Comparison of ENCODE assay signal across 16 cellular contexts in the genomic region with DNA sequence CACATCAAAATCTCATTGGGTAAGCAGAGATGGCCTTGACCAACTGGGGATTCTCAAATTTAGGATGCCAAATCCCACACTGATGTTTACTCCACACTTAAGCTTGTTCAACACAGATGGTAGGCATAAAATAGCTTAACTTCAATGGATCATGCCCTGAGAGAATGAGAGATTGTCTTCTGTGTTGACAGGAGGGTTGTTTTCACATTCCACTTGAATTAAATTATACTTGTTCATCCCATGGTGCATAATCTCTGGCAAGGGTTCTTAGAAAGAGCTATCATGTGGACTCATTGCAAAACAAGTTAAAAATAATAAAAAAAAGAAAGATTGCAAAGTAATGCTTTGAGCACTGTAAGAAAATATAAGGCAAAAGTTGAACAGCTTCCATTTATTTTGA.
DNase-seq lines count a peak whose midpoint lies in the region; ATAC-seq and TF ChIP-seq lines count a peak whose summit lies in the region.
"Had no signal": no experiment of that assay in that cellular context is flagged by ENCODE, and none has a peak within 500 bp of the region (broad histone marks: within the 10 kb centered on the region; RNA-seq: fewer than 3 reads in every experiment).

No MANE protein-coding gene starts in this region.

- POLR2A ChIA-PET in A673 (lab: Charles Lee; ENCODE audit: low non-redundant PET), result interaction anchor here (0.5 kb wide), 1 partner anchor 210 kb away, joined by 19 read pairs; no protein-coding TSS in a partner anchor

- H3K4me1 ChIP-seq in heart left ventricle (peaks cover 0 to under 1% (median 0%) of the 10 kb centered on the region in 12 donors), gastroesophageal sphincter (no peaks in the 10 kb centered on the region), A673 (ENCODE audit: insufficient read depth, low read length, poor library complexity, severe bottlenecking) (no peaks in the 10 kb centered on the region)
- H3K4me1 ChIP-seq: BLaER1, Caco-2 had no signal

- H3K27me3 ChIP-seq in heart left ventricle (no peaks in the 10 kb centered on the region), gastroesophageal sphincter (no peaks in the 10 kb centered on the region), A673 (replicated peaks; ENCODE audit: insufficient read depth, low read depth, low read length, poor library complexity) (no peaks in the 10 kb centered on the region)
- H3K27me3 ChIP-seq: BLaER1 had no signal

- no peak for TF ChIP-seq CTCF in heart left ventricle (IDR thresholded peaks at IDR 0.05)
- no peak for TF ChIP-seq CTCF in gastroesophageal sphincter (IDR thresholded peaks at IDR 0.05)
- no peak for TF ChIP-seq CTCF in A673 (conservative IDR thresholded peaks at IDR 0.05; ENCODE audit: low read depth, low read length)

- intact Hi-C loops in Right ventricle myocardium superior (cut with DNase I), result no loop called here
- intact Hi-C loops in heart left ventricle (cut with DNase I), result no loop called here
- intact Hi-C loops in A673 (cut with micrococcal nuclease; ENCODE audit: unreplicated experiment), result no loop called here

- CTCF ChIA-PET in A673 (lab: Charles Lee), result no interaction called here

- DNase-seq in Right ventricle myocardium superior (no peak), heart left ventricle (no peak), NCI-H82 treated with DMSO at 0.1 percent for 48 hours (lab: John Stamatoyannopoulos, UW; ENCODE audit: unreplicated experiment) (peak; percentile 27), NCI-H128 (lab: John Stamatoyannopoulos, UW; ENCODE audit: unreplicated experiment) (no peak), A673 (ENCODE audit: low spot score) (no peak)
- DNase-seq: AML-193; Caco-2; CD8-positive, alpha-beta memory T cell; DND-41; GDM1; IMR-90 had no signal

- TF ChIP-seq POLR2A in heart left ventricle (IDR thresholded peaks at IDR 0.05) (no peak), gastroesophageal sphincter (IDR thresholded peaks at IDR 0.05) (no peak)

- no peak for TF ChIP-seq EP300 in gastroesophageal sphincter (IDR thresholded peaks at IDR 0.05)

- peaks cover 0 to 15% (median 0%) of the 10 kb centered on the region in 9 donors for H3K36me3 ChIP-seq in heart left ventricle
- H3K36me3 ChIP-seq in gastroesophageal sphincter, result no peaks in the 10 kb centered on the region
- H3K36me3 ChIP-seq in A673 (ENCODE audit: insufficient read depth, low read length, poor library complexity, severe bottlenecking), result no peaks in the 10 kb centered on the region
- H3K36me3 ChIP-seq: BLaER1 had no signal

- H3K4me3 ChIP-seq in heart left ventricle (no peak overlapping the region), gastroesophageal sphincter (no peak overlapping the region), A673 (ENCODE audit: low read depth, low read length, poor library complexity, severe bottlenecking) (no peak overlapping the region)
- H3K4me3 ChIP-seq: BLaER1 had no signal

- no peak overlapping the region for H3K27ac ChIP-seq in heart left ventricle
- H3K27ac ChIP-seq in gastroesophageal sphincter, result no peak overlapping the region
- H3K27ac ChIP-seq in A673 (ENCODE audit: low read depth, low read length, poor library complexity, severe bottlenecking), result no peak overlapping the region
- H3K27ac ChIP-seq: 22Rv1, BLaER1 had no signal

- no TSS peak for BruUV-seq in A673 (replicated peaks; lab: Mats Ljungman, UMichigan)

- ATAC-seq in Right ventricle myocardium superior (ENCODE audit: poor library complexity) (peak; percentile 27), heart left ventricle (no peak), gastroesophageal sphincter (peak; percentile 43), HG02840 (IDR thresholded peaks at IDR 0.05; ENCODE audit: low FRiP score, unreplicated experiment) (no peak)
- ATAC-seq: HCT116 had no signal

- H3K9me3 ChIP-seq in heart left ventricle, result no peaks in the 10 kb centered on the region
- H3K9me3 ChIP-seq in gastroesophageal sphincter, result no peaks in the 10 kb centered on the region
- no peaks in the 10 kb centered on the region for H3K9me3 ChIP-seq in A673 (ENCODE audit: low read depth, low read length, poor library complexity, severe bottlenecking)
- H3K9me3 ChIP-seq: BLaER1, Caco-2 had no signal

Comparison
In these comparisons a context has a peak if more than half of its experiments do, and no peak if none do; other contexts are left out.
1. ATAC-seq: peak in Right ventricle myocardium superior (single experiment) and gastroesophageal sphincter (single experiment); none in heart left ventricle (0 of 4) and HG02840 (single experiment).